20 cellular contexts compared by ENCODE assay signal in the genomic region with DNA sequence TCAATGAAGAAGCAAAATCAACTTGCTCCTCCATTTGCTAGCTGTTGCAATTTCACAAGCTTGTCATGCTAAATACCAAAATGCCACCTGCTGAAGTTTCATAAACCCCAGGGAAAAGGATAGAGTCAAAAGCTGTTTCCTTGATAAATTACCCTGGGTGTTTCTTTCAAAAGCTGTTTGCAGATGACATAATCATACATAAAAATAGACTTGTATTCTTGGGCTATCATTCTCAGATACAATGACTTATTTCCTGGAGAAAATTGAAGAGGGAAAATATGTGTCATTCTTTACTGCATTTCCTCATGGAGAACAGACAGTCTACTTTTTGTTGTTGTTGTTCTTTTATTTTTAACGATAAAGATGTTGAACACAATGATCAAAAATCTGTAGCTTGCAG.
DNase-seq lines count a peak whose midpoint lies in the region; FAIRE-seq and TF ChIP-seq lines count a peak whose summit lies in the region.
"Had no signal": no experiment of that assay in that cellular context is flagged by ENCODE, and none has a peak within 500 bp of the region (broad histone marks: within the 10 kb centered on the region; RNA-seq: fewer than 3 reads in every experiment).

No MANE protein-coding gene starts in this region.

- H4K20me1 ChIP-seq in GM23248 (ENCODE audit: insufficient read depth) = no peaks in the 10 kb centered on the region
- no peaks in the 10 kb centered on the region for H4K20me1 ChIP-seq in astrocyte (ENCODE audit: insufficient read depth, low read length)

- H3K36me3 ChIP-seq in GM23248 (ENCODE audit: low read depth) (no peaks in the 10 kb centered on the region), astrocyte (ENCODE audit: insufficient read depth, low read length) (no peaks in the 10 kb centered on the region)
- no peaks in the 10 kb centered on the region for H3K36me3 ChIP-seq in CD4-positive, alpha-beta memory T cell (ENCODE audit: insufficient read depth, low read length)
- H3K36me3 ChIP-seq: MG63, Peyer's patch had no signal

- H3K79me2 ChIP-seq in GM23248 (ENCODE audit: insufficient read depth) (no peaks in the 10 kb centered on the region), astrocyte (ENCODE audit: insufficient read depth, low read length) (no peaks in the 10 kb centered on the region)

- peaks cover 17% of the 10 kb centered on the region for H3K4me1 Mint-ChIP-seq in astrocyte (ENCODE audit: low read depth, unreplicated experiment)
- no peaks in the 10 kb centered on the region for H3K4me1 Mint-ChIP-seq in CD4-positive, alpha-beta memory T cell
- H3K4me1 Mint-ChIP-seq: CD14-positive monocyte had no signal

- no peaks in the 10 kb centered on the region for H3K27me3 Mint-ChIP-seq in astrocyte (ENCODE audit: low read depth, unreplicated experiment)
- H3K27me3 Mint-ChIP-seq in CD4-positive, alpha-beta memory T cell = peaks cover 2 to 5% of the 10 kb centered on the region in 2 donors

- H3K4me3 ChIP-seq in GM23248 (no peak overlapping the region), astrocyte (ENCODE audit: insufficient read depth, low read depth, low read length) (no peak overlapping the region), fibroblast of the aortic adventitia (ENCODE audit: low read depth, low read length) (no peak overlapping the region)
- H3K4me3 ChIP-seq in CD4-positive, alpha-beta memory T cell (ENCODE audit: low read length in 2 of 2) = no peak overlapping the region
- H3K4me3 ChIP-seq: MG63, Peyer's patch had no signal

- no peak for TF ChIP-seq CTCF in astrocyte (IDR thresholded peaks at IDR 0.05; ENCODE audit: insufficient read depth, low read depth, low read length)
- TF ChIP-seq CTCF in fibroblast of the aortic adventitia (IDR thresholded peaks at IDR 0.05; ENCODE audit: insufficient read depth, low read length) = no peak

- peak in 2 of 3 experiments; percentile 39 to 66 for DNase-seq in NCI-H1417 (lab: John Stamatoyannopoulos, UW)
- DNase-seq in NCI-H1417 treated with DMSO at 0.1 percent for 48 hours (lab: John Stamatoyannopoulos, UW) = no peak
- DNase-seq in GM23248 = peak; percentile 57
- DNase-seq in astrocyte (ENCODE audit: low read depth) = peak; percentile 41
- DNase-seq in fibroblast of the aortic adventitia (ENCODE audit: low read depth) = peak; percentile 30
- DNase-seq in CD4-positive, alpha-beta memory T cell = no peak
- DNase-seq in inferior parietal cortex (ENCODE audit: extremely low spot score) = no peak
- DNase-seq in NCI-H2171 treated with DMSO at 0.1 percent for 48 hours (lab: John Stamatoyannopoulos, UW) = no peak
- DNase-seq: 8988T, COR-L47, EL, H7, MG63, NCI-H1105, NCI-H2029, NCI-H2227 treated with DMSO at 0.1 percent for 48 hours, NCI-H524, Peyer's patch, SHP77 treated with DMSO at 0.1 percent for 48 hours had no signal

- no peak overlapping the region for H3K27ac Mint-ChIP-seq in astrocyte (ENCODE audit: unreplicated experiment)
- H3K27ac Mint-ChIP-seq in CD4-positive, alpha-beta memory T cell = no peak overlapping the region
- H3K27ac Mint-ChIP-seq: CD14-positive monocyte had no signal

- H3K27me3 ChIP-seq in GM23248 (replicated peaks; ENCODE audit: insufficient read depth) (no peaks in the 10 kb centered on the region), astrocyte (ENCODE audit: insufficient read depth, low read length) (no peaks in the 10 kb centered on the region)
- H3K27me3 ChIP-seq in CD4-positive, alpha-beta memory T cell (ENCODE audit: insufficient read depth, low read length) = no peaks in the 10 kb centered on the region
- H3K27me3 ChIP-seq: MG63, Peyer's patch had no signal

- H3K4me1 ChIP-seq in GM23248 (ENCODE audit: insufficient read depth) (peaks cover 41% of the 10 kb centered on the region), astrocyte (ENCODE audit: insufficient read depth, low read length) (peaks cover 13% of the 10 kb centered on the region)
- H3K4me1 ChIP-seq in CD4-positive, alpha-beta memory T cell (ENCODE audit: insufficient read depth, low read length) = no peaks in the 10 kb centered on the region
- H3K4me1 ChIP-seq: Peyer's patch had no signal

- no peak overlapping the region for H3K4me3 Mint-ChIP-seq in astrocyte (ENCODE audit: unreplicated experiment)
- H3K4me3 Mint-ChIP-seq in CD4-positive, alpha-beta memory T cell = no peak overlapping the region
- H3K4me3 Mint-ChIP-seq: CD14-positive monocyte had no signal

- POLR2A ChIA-PET in CD4-positive, alpha-beta memory T cell (lab: Charles Lee; ENCODE audit: partially characterized antibody) = no interaction called here

- FAIRE-seq in astrocyte (lab: Jason Lieb, UNC) = no peak

- H3K9ac ChIP-seq in GM23248 (no peak overlapping the region), astrocyte (ENCODE audit: low read length) (no peak overlapping the region)

- no peaks in the 10 kb centered on the region for H3K36me3 Mint-ChIP-seq in astrocyte (ENCODE audit: low read depth, unreplicated experiment)
- no peaks in the 10 kb centered on the region for H3K36me3 Mint-ChIP-seq in CD4-positive, alpha-beta memory T cell
- H3K36me3 Mint-ChIP-seq: CD14-positive monocyte had no signal

- no peaks in the 10 kb centered on the region for H3K9me2 ChIP-seq in GM23248 (ENCODE audit: insufficient read depth)

- intact Hi-C loops in CD4-positive, alpha-beta memory T cell (cut with micrococcal nuclease) = no loop called here

- in situ Hi-C loops in GM23248 (cut with MboI) = no loop called here

- 6 to 9% methylated on average over 1 of the region's 1 CpG for WGBS in GM23248 (ENCODE audit: low coverage in 1 of 2, low lambda C conversion rate in 2 of 2, missing lambda C conversion rate in 2 of 2), 2 experiments

- H3K9me3 Mint-ChIP-seq in astrocyte (ENCODE audit: unreplicated experiment) = no peaks in the 10 kb centered on the region
- no peaks in the 10 kb centered on the region for H3K9me3 Mint-ChIP-seq in CD4-positive, alpha-beta memory T cell

- CTCF ChIA-PET in CD4-positive, alpha-beta memory T cell (lab: Charles Lee; ENCODE audit: partially characterized antibody) = no interaction called here

- H3F3A ChIP-seq in GM23248 (ENCODE audit: insufficient read depth) = peaks cover 32% of the 10 kb centered on the region

- no peak overlapping the region for H2AFZ ChIP-seq in GM23248
- H2AFZ ChIP-seq in astrocyte (ENCODE audit: low read depth, low read length) = no peak overlapping the region

- no peak overlapping the region for H3K27ac ChIP-seq in GM23248
- no peak overlapping the region for H3K27ac ChIP-seq in astrocyte (ENCODE audit: low read depth, low read length)
- H3K27ac ChIP-seq in CD4-positive, alpha-beta memory T cell (ENCODE audit: low read depth, low read length) = no peak overlapping the region
- H3K27ac ChIP-seq: Peyer's patch had no signal

- no peaks in the 10 kb centered on the region for H3K9me3 ChIP-seq in GM23248 (ENCODE audit: low read depth)
- H3K9me3 ChIP-seq in astrocyte (ENCODE audit: insufficient read depth, low read depth, low read length) = no peaks in the 10 kb centered on the region
- H3K9me3 ChIP-seq in CD4-positive, alpha-beta memory T cell (ENCODE audit: control insufficient read depth in 1 of 2, low read length in 2 of 2) = no peaks in the 10 kb centered on the region
- H3K9me3 ChIP-seq: MG63, Peyer's patch had no signal

- peak overlapping the region; percentile 10 for H3K4me2 ChIP-seq in GM23248 (ENCODE audit: unreplicated experiment)
- peak overlapping the region; percentile 3 for H3K4me2 ChIP-seq in astrocyte (ENCODE audit: low read length)

Comparison
In these comparisons a context has a peak if more than half of its experiments do, and no peak if none do; other contexts are left out.
1. DNase-seq: peak in NCI-H1417 (2 of 3), GM23248 (single experiment), astrocyte (single experiment) and fibroblast of the aortic adventitia (single experiment); none in NCI-H1417 treated with DMSO at 0.1 percent for 48 hours (single experiment), CD4-positive, alpha-beta memory T cell (0 of 5), inferior parietal cortex (single experiment) and NCI-H2171 treated with DMSO at 0.1 percent for 48 hours (single experiment).